9 cellular contexts compared by ENCODE assay signal in genomic region chr12:6607751-6608591, GRCh38. TPM values are rescaled to one million over a fixed set of nuclear protein-coding genes. Genes with fewer than 3 reads are reported as not detected.
DNase-seq lines count a peak whose midpoint lies in the region; ATAC-seq and TF ChIP-seq lines count a peak whose summit lies in the region.
"Had no signal": no experiment of that assay in that cellular context is flagged by ENCODE, and none has a peak within 500 bp of the region (broad histone marks: within the 10 kb centered on the region; RNA-seq: fewer than 3 reads in every experiment).

No MANE protein-coding gene starts in this region.

- peaks cover 6% of the 10 kb centered on the region; the same call in 1 of the 2 replicates for H3K36me3 ChIP-seq in Caco-2 (ENCODE audit: control insufficient read depth, insufficient read depth, low read length)

- H3K27ac Mint-ChIP-seq in Caco-2 (ENCODE audit: unreplicated experiment), result no peak overlapping the region
- H3K27ac Mint-ChIP-seq in T-cell, result no peak overlapping the region
- H3K27ac Mint-ChIP-seq in MCF 10A (ENCODE audit: low read depth, unreplicated experiment), result no peak overlapping the region
- H3K27ac Mint-ChIP-seq in stimulated activated memory B cell treated with anti-CD40 and anti-IgM and Interleukin-4, amounts not matched to agents 10 μg/mL and 1 μg/mL and 100 μg/mL, for 72 hours, result no peak overlapping the region
- H3K27ac Mint-ChIP-seq: nephron had no signal

- H3K36me3 Mint-ChIP-seq in Caco-2 (ENCODE audit: insufficient read depth, unreplicated experiment) (peaks cover 29% of the 10 kb centered on the region), T-cell (peaks cover 8% of the 10 kb centered on the region), MCF 10A (ENCODE audit: insufficient read depth, unreplicated experiment) (peaks cover 25% of the 10 kb centered on the region)
- peaks cover 21% of the 10 kb centered on the region for H3K36me3 Mint-ChIP-seq in stimulated activated memory B cell treated with anti-CD40 and anti-IgM and Interleukin-4, amounts not matched to agents 10 μg/mL and 1 μg/mL and 100 μg/mL, for 72 hours

- POLR2A ChIA-PET in Caco-2 (lab: Charles Lee), result interaction anchor here (0.6 to 0.7 kb wide), 2 partner anchors 40 to 74 kb away, joined by 3 to 4 read pairs; partner anchors contain the start of genes GAPDH and NOP2
- POLR2A ChIA-PET in T-cell (lab: Charles Lee), result interaction anchor here in 1 of 2 donors (0.6 to 1.1 kb wide), 2 partner anchors 37 to 81 kb away, joined by 7 to 16 read pairs; partner anchors contain the start of gene ZNF384
- POLR2A ChIA-PET in MCF 10A (lab: Yijun Ruan, JAX), result interaction anchor here (0.6 to 1.8 kb wide), 14 partner anchors 12 to 336 kb away, joined by 3 to 11 read pairs (median 4); partner anchors contain the start of genes COPS7A, NOP2, USP5 and ZNF384

- no peaks in the 10 kb centered on the region for H3K9me3 Mint-ChIP-seq in Caco-2 (ENCODE audit: unreplicated experiment)
- H3K9me3 Mint-ChIP-seq in T-cell, result no peaks in the 10 kb centered on the region
- no peaks in the 10 kb centered on the region for H3K9me3 Mint-ChIP-seq in MCF 10A (ENCODE audit: unreplicated experiment)
- H3K9me3 Mint-ChIP-seq in stimulated activated memory B cell treated with anti-CD40 and anti-IgM and Interleukin-4, amounts not matched to agents 10 μg/mL and 1 μg/mL and 100 μg/mL, for 72 hours, result no peaks in the 10 kb centered on the region
- H3K9me3 Mint-ChIP-seq: nephron had no signal

- CTCF ChIA-PET in Caco-2 (lab: Charles Lee), result interaction anchor here (0.6 kb wide), 1 partner anchor 55 kb away, joined by 3 read pairs; no protein-coding TSS in a partner anchor
- CTCF ChIA-PET in T-cell (lab: Charles Lee), result interaction anchor here in 1 of 2 donors (1.0 kb wide), 1 partner anchor 13 kb away, joined by 6 read pairs; no protein-coding TSS in a partner anchor
- CTCF ChIA-PET in MCF 10A (lab: Yijun Ruan, JAX), result interaction anchor here (0.7 to 1.0 kb wide), 4 partner anchors 69 to 265 kb away, joined by 3 to 5 read pairs (median 4); partner anchors contain the start of gene SPSB2

- peaks cover 38% of the 10 kb centered on the region for H3K4me1 ChIP-seq in Caco-2

- no peaks in the 10 kb centered on the region for H3K27me3 Mint-ChIP-seq in Caco-2 (ENCODE audit: insufficient read depth, unreplicated experiment)
- no peaks in the 10 kb centered on the region for H3K27me3 Mint-ChIP-seq in T-cell
- H3K27me3 Mint-ChIP-seq in MCF 10A (ENCODE audit: insufficient read depth, unreplicated experiment), result no peaks in the 10 kb centered on the region
- no peaks in the 10 kb centered on the region for H3K27me3 Mint-ChIP-seq in stimulated activated memory B cell treated with anti-CD40 and anti-IgM and Interleukin-4, amounts not matched to agents 10 μg/mL and 1 μg/mL and 100 μg/mL, for 72 hours

- no peaks in the 10 kb centered on the region for H3K27me3 ChIP-seq in Caco-2 (replicated peaks; ENCODE audit: control insufficient read depth, insufficient read depth, low read length)

- no peak overlapping the region for H3K4me3 Mint-ChIP-seq in Caco-2 (ENCODE audit: unreplicated experiment)
- H3K4me3 Mint-ChIP-seq in T-cell, result no peak overlapping the region
- no peak overlapping the region for H3K4me3 Mint-ChIP-seq in MCF 10A (ENCODE audit: unreplicated experiment)
- no peak overlapping the region for H3K4me3 Mint-ChIP-seq in stimulated activated memory B cell treated with anti-CD40 and anti-IgM and Interleukin-4, amounts not matched to agents 10 μg/mL and 1 μg/mL and 100 μg/mL, for 72 hours
- H3K4me3 Mint-ChIP-seq: nephron had no signal

- H3K4me1 Mint-ChIP-seq in Caco-2 (ENCODE audit: low read depth, unreplicated experiment) (peaks cover 20% of the 10 kb centered on the region), T-cell (peaks cover 48 to 56% (median 53%) of the 10 kb centered on the region in 3 donors), MCF 10A (ENCODE audit: insufficient read depth, unreplicated experiment) (peaks cover 39% of the 10 kb centered on the region)
- peaks cover 54% of the 10 kb centered on the region for H3K4me1 Mint-ChIP-seq in stimulated activated memory B cell treated with anti-CD40 and anti-IgM and Interleukin-4, amounts not matched to agents 10 μg/mL and 1 μg/mL and 100 μg/mL, for 72 hours

- BruUV-seq in Caco-2 (replicated peaks; lab: Mats Ljungman, UMichigan), result no TSS peak
- no TSS peak for BruUV-seq in MCF 10A (replicated peaks; lab: Mats Ljungman, UMichigan)

- peak; percentile 76 to 87 for DNase-seq in Caco-2
- peak; percentile 58 for DNase-seq in HCEC 1CT
- DNase-seq in NCI-H2029 treated with DMSO at 0.1 percent for 48 hours (lab: John Stamatoyannopoulos, UW), result peak; percentile 58
- peak in 32 of 34 experiments; percentile 18 to 81 (median 69) for DNase-seq in T-cell
- peak; percentile 92 for DNase-seq in MCF 10A (ENCODE audit: unreplicated experiment)
- no peak for DNase-seq in left lobe of liver (ENCODE audit: low spot score)
- DNase-seq in posterior vena cava (ENCODE audit: low spot score), result no peak

- intact Hi-C loops in Caco-2 (cut with micrococcal nuclease; ENCODE audit: unreplicated experiment), result loop anchor here (5.0 kb wide), 1 partner anchor 41 kb away; the partner anchor contains the start of gene NOP2
- intact Hi-C loops in MCF 10A (cut with micrococcal nuclease), result no loop called here
- intact Hi-C loops in posterior vena cava (cut with DNase I), result no loop called here

- no peaks in the 10 kb centered on the region for H3K9me3 ChIP-seq in Caco-2

- H3K4me3 ChIP-seq in Caco-2 (ENCODE audit: low read depth, low read length), result peak overlapping the region; percentile 86

- ATAC-seq in T-cell (replicated peaks in 1 of 4) (peak; percentile 15 to 55 (median 20)), left lobe of liver (peak; percentile 3)
- peak; percentile 62 for ATAC-seq in stimulated activated memory B cell treated with anti-CD40 and anti-IgM and Interleukin-4, amounts not matched to agents 10 μg/mL and 1 μg/mL and 100 μg/mL, for 72 hours

- TF ChIP-seq CTCF in Caco-2 (IDR thresholded peaks at IDR 0.05; ENCODE audit: insufficient read depth in 1 of 2, low read depth in 1 of 2, low read length in 1 of 2, severe bottlenecking in 1 of 2, unreplicated experiment in 1 of 2) (no peak), MCF 10A (IDR thresholded peaks at IDR 0.05; ENCODE audit: unreplicated experiment) (no peak)

RNA-seq across cellular contexts. Expression of gene CHD4, which starts 0.8 kb away (rescaled TPM):
- total RNA-seq in Caco-2 (2022) (223 and 229 TPM in 2 replicates), T-cell (100 to 1,000 TPM; 236 to 392 (median 258) TPM), MCF 10A (2022) (135 and 151 TPM in 2 replicates), left lobe of liver (87.3 TPM), posterior vena cava (100 to 1,000 TPM; 160 to 169 TPM)

RNA-seq across cellular contexts. Expression of gene LPAR5, which starts 27.8 kb away (rescaled TPM):
- total RNA-seq in Caco-2 (2022) (0.19 and 0.20 TPM in 2 replicates), T-cell (10 to 100 TPM in 4 of 5 donors, 1 to 10 TPM in 1; 5.8 to 16.0 (median 14.9) TPM), MCF 10A (2022) (2.5 and 2.7 TPM in 2 replicates), left lobe of liver (0.88 TPM), posterior vena cava (1 to 10 TPM; 2.3 to 3.3 TPM)

RNA-seq across cellular contexts. Expression of gene ACRBP, which starts 39.3 kb away (rescaled TPM):
- total RNA-seq in Caco-2 (2022) (0.73 and 1.3 TPM in 2 replicates), T-cell (10 to 100 TPM in 1 of 5 donors, 1 to 10 TPM in 4; 2.4 to 11.1 (median 6.5) TPM), MCF 10A (2022) (0.30 and 2.5 TPM in 2 replicates), left lobe of liver (3.2 TPM), posterior vena cava (1 to 10 TPM; 1.3 to 2.2 TPM)

RNA-seq across cellular contexts. Expression of gene NOP2, which starts 39.9 kb away (rescaled TPM):
- 145 and 157 TPM in 2 replicates for total RNA-seq in Caco-2 (2022)
- 100 to 1,000 TPM in 1 of 5 donors, 10 to 100 TPM in 4; 69.6 to 107 (median 93.1) TPM for total RNA-seq in T-cell
- 97.1 and 108 TPM in 2 replicates for total RNA-seq in MCF 10A (2022)
- 14.9 TPM for total RNA-seq in left lobe of liver
- 10 to 100 TPM; 18.6 to 27.1 TPM for total RNA-seq in posterior vena cava

RNA-seq across cellular contexts. Expression of gene IFFO1, which starts 52.1 kb away (rescaled TPM):
- total RNA-seq in Caco-2 (2022) (0.48 and 0.53 TPM in 2 replicates), T-cell (10 to 100 TPM; 30.4 to 59.8 (median 59.7) TPM), MCF 10A (2022) (0.49 and 1.1 TPM in 2 replicates), left lobe of liver (8.8 TPM), posterior vena cava (10 to 100 TPM; 26.4 to 33.0 TPM)

Comparison
In these comparisons a context has a peak if more than half of its experiments do, and no peak if none do; other contexts are left out.
1. DNase-seq: peak in Caco-2 (2 of 2), HCEC 1CT (single experiment), NCI-H2029 treated with DMSO at 0.1 percent for 48 hours (single experiment), T-cell (32 of 34) and MCF 10A (single experiment); none in left lobe of liver (single experiment) and posterior vena cava (single experiment).
2. ATAC-seq: peak in every context shown above with its lines; median percentile 62 in stimulated activated memory B cell treated with anti-CD40 and anti-IgM and Interleukin-4, amounts not matched to agents 10 μg/mL and 1 μg/mL and 100 μg/mL, for 72 hours; 20 in T-cell; 3 in left lobe of liver.